In genomic region chr7:116465125-116465524, GRCh38 we compare ENCODE assay signal across 27 cellular contexts. TPM values are rescaled to one million over a fixed set of nuclear protein-coding genes. Genes with fewer than 3 reads are reported as not detected.
A peak's percentile ranks its signal among the peaks of the same experiment; 100 is the strongest.
DNase-seq lines count a peak whose midpoint lies in the region; ATAC-seq and TF ChIP-seq lines count a peak whose summit lies in the region.
"Had no signal": no experiment of that assay in that cellular context is flagged by ENCODE, and none has a peak within 500 bp of the region (broad histone marks: within the 10 kb centered on the region; RNA-seq: fewer than 3 reads in every experiment).

No MANE protein-coding gene starts in this region.

- H3K4me1 Mint-ChIP-seq in stimulated activated memory B cell treated with anti-CD40 and anti-IgM and Interleukin-4, amounts not matched to agents 10 μg/mL and 1 μg/mL and 100 μg/mL, for 72 hours: no peaks in the 10 kb centered on the region
- H3K4me1 Mint-ChIP-seq: activated naive CD8-positive, alpha-beta T cell treated with anti-CD3 and anti-CD28 coated beads, Interleukin-2, amount 50 U/mL, for 24 hours; natural killer cell; stimulated activated effector memory CD8-positive, alpha-beta T cell treated with anti-CD3 and anti-CD28 coated beads, Interleukin-12 subunit alpha, Interleukin-12 subunit beta, amount 100 ng/mL, for 72 hours; T-helper 17 cell had no signal

- no peak for TF ChIP-seq POLR2A in HCT116 (IDR thresholded peaks at IDR 0.05; ENCODE audit: borderline replicate concordance, extremely low read depth, insufficient read depth, insufficient read length)

- H3K79me2 ChIP-seq in HCT116 (ENCODE audit: insufficient read depth, low read length) (peaks cover 16% of the 10 kb centered on the region), fibroblast of lung (ENCODE audit: control insufficient read depth, insufficient read depth, low read length) (no peaks in the 10 kb centered on the region)

- TF ChIP-seq CTCF in HCT116 (IDR thresholded peaks at IDR 0.05 in 2 of 3, conservative IDR thresholded peaks at IDR 0.05 in 1 of 3; ENCODE audit: borderline replicate concordance in 1 of 3, insufficient read depth in 1 of 3, low read depth in 2 of 3, low read length in 2 of 3) (no peak), fibroblast of lung (conservative IDR thresholded peaks at IDR 0.05 in 1 of 2, IDR thresholded peaks at IDR 0.05 in 1 of 2; ENCODE audit: low read depth in 1 of 2, low read length in 2 of 2) (no peak), coronary artery (IDR thresholded peaks at IDR 0.05) (no peak), RWPE1 (conservative IDR thresholded peaks at IDR 0.05; ENCODE audit: low read depth) (no peak)

- H3K27me3 Mint-ChIP-seq in stimulated activated memory B cell treated with anti-CD40 and anti-IgM and Interleukin-4, amounts not matched to agents 10 μg/mL and 1 μg/mL and 100 μg/mL, for 72 hours: no peaks in the 10 kb centered on the region
- H3K27me3 Mint-ChIP-seq: dendritic cell treated with granulocyte-macrophage colony-stimulating factor and Interleukin-4, amounts not matched to agents 40 ng/mL and 50 ng/mL, for 4 days; type B pancreatic cell had no signal

- CTCF ChIA-PET in HCT116 (lab: Charles Lee): interaction anchor here (1.2 to 1.7 kb wide), 2 partner anchors 61 to 124 kb away, joined by 3 to 4 read pairs; no protein-coding TSS in a partner anchor
- CTCF ChIA-PET in RWPE1 (lab: Yijun Ruan, JAX): no interaction called here

- no peak overlapping the region for H3K4me3 Mint-ChIP-seq in stimulated activated memory B cell treated with anti-CD40 and anti-IgM and Interleukin-4, amounts not matched to agents 10 μg/mL and 1 μg/mL and 100 μg/mL, for 72 hours
- H3K4me3 Mint-ChIP-seq: activated naive CD8-positive, alpha-beta T cell treated with anti-CD3 and anti-CD28 coated beads, Interleukin-2, amount 50 U/mL, for 24 hours; dendritic cell treated with granulocyte-macrophage colony-stimulating factor and Interleukin-4, amounts not matched to agents 40 ng/mL and 50 ng/mL, for 4 days; natural killer cell; stimulated activated effector memory CD8-positive, alpha-beta T cell treated with anti-CD3 and anti-CD28 coated beads, Interleukin-12 subunit alpha, Interleukin-12 subunit beta, amount 100 ng/mL, for 72 hours; T-helper 17 cell; type B pancreatic cell had no signal

- peak; percentile 67 for ATAC-seq in HCT116
- no peak for ATAC-seq in stimulated activated memory B cell treated with anti-CD40 and anti-IgM and Interleukin-4, amounts not matched to agents 10 μg/mL and 1 μg/mL and 100 μg/mL, for 72 hours
- ATAC-seq in Right ventricle myocardium inferior: no peak
- ATAC-seq: activated naive CD8-positive, alpha-beta T cell treated with anti-CD3 and anti-CD28 coated beads, Interleukin-2, amount 50 U/mL, for 24 hours; natural killer cell; T-helper 17 cell had no signal

- intact Hi-C loops in HCT116 (cut with micrococcal nuclease): no loop called here
- intact Hi-C loops in Right ventricle myocardium inferior (cut with DNase I): no loop called here

- no peaks in the 10 kb centered on the region for H3K9me2 ChIP-seq in HCT116 (ENCODE audit: insufficient read depth)

- no peaks in the 10 kb centered on the region for H3K36me3 Mint-ChIP-seq in stimulated activated memory B cell treated with anti-CD40 and anti-IgM and Interleukin-4, amounts not matched to agents 10 μg/mL and 1 μg/mL and 100 μg/mL, for 72 hours
- H3K36me3 Mint-ChIP-seq: natural killer cell; stimulated activated effector memory CD8-positive, alpha-beta T cell treated with anti-CD3 and anti-CD28 coated beads, Interleukin-12 subunit alpha, Interleukin-12 subunit beta, amount 100 ng/mL, for 72 hours; type B pancreatic cell had no signal

- H3K27me3 ChIP-seq in HCT116 (ENCODE audit: insufficient read depth, low read length) (no peaks in the 10 kb centered on the region), fibroblast of lung (ENCODE audit: control insufficient read depth, insufficient read depth, low read length) (no peaks in the 10 kb centered on the region)
- H3K27me3 ChIP-seq: esophagus squamous epithelium, heart left ventricle, SJCRH30 had no signal

- RAD21 ChIA-PET in HCT116 (lab: Charles Lee; ENCODE audit: low non-redundant PET in 1 of 2, low total read pairs in 2 of 2, uncharacterized antibody in 2 of 2, unreplicated experiment in 2 of 2): no interaction called here

- H3K36me3 ChIP-seq in HCT116 (ENCODE audit: control insufficient read depth in 1 of 2, insufficient read depth in 2 of 2, low read length in 2 of 2) (peaks cover 0 to 3% of the 10 kb centered on the region in 2 experiments; a peak in 1 of 4 replicates), SK-N-MC (ENCODE audit: insufficient read depth, low read length) (no peaks in the 10 kb centered on the region), fibroblast of lung (ENCODE audit: control insufficient read depth, insufficient read depth, low read length) (no peaks in the 10 kb centered on the region)
- H3K36me3 ChIP-seq: esophagus squamous epithelium, heart left ventricle, SJCRH30 had no signal

- POLR2A ChIA-PET in HCT116 (lab: Charles Lee): interaction anchor here (0.9 to 2.2 kb wide), 4 partner anchors 10 to 61 kb away, joined by 3 to 14 read pairs (median 4); no protein-coding TSS in a partner anchor
- POLR2A ChIA-PET in RWPE1 (lab: Yijun Ruan, JAX; ENCODE audit: low non-redundant PET): no interaction called here

- H3K9me3 Mint-ChIP-seq in stimulated activated memory B cell treated with anti-CD40 and anti-IgM and Interleukin-4, amounts not matched to agents 10 μg/mL and 1 μg/mL and 100 μg/mL, for 72 hours: no peaks in the 10 kb centered on the region
- H3K9me3 Mint-ChIP-seq: activated naive CD8-positive, alpha-beta T cell treated with anti-CD3 and anti-CD28 coated beads, Interleukin-2, amount 50 U/mL, for 24 hours; dendritic cell treated with granulocyte-macrophage colony-stimulating factor and Interleukin-4, amounts not matched to agents 40 ng/mL and 50 ng/mL, for 4 days; natural killer cell; stimulated activated effector memory CD8-positive, alpha-beta T cell treated with anti-CD3 and anti-CD28 coated beads, Interleukin-12 subunit alpha, Interleukin-12 subunit beta, amount 100 ng/mL, for 72 hours; type B pancreatic cell had no signal

- no peak overlapping the region for H3K27ac Mint-ChIP-seq in stimulated activated memory B cell treated with anti-CD40 and anti-IgM and Interleukin-4, amounts not matched to agents 10 μg/mL and 1 μg/mL and 100 μg/mL, for 72 hours
- H3K27ac Mint-ChIP-seq: activated naive CD8-positive, alpha-beta T cell treated with anti-CD3 and anti-CD28 coated beads, Interleukin-2, amount 50 U/mL, for 24 hours; dendritic cell treated with granulocyte-macrophage colony-stimulating factor and Interleukin-4, amounts not matched to agents 40 ng/mL and 50 ng/mL, for 4 days; natural killer cell; stimulated activated effector memory CD8-positive, alpha-beta T cell treated with anti-CD3 and anti-CD28 coated beads, Interleukin-12 subunit alpha, Interleukin-12 subunit beta, amount 100 ng/mL, for 72 hours; T-helper 17 cell; type B pancreatic cell had no signal

- H3K9me3 ChIP-seq in HCT116 (ENCODE audit: control insufficient read depth in 1 of 2, insufficient read depth in 1 of 2, low read depth in 1 of 2, low read length in 2 of 2) (no peaks in the 10 kb centered on the region), SK-N-MC (ENCODE audit: low read depth, low read length) (no peaks in the 10 kb centered on the region), fibroblast of lung (ENCODE audit: control insufficient read depth, insufficient read depth, low read depth, low read length) (no peaks in the 10 kb centered on the region)
- H3K9me3 ChIP-seq: esophagus squamous epithelium, heart left ventricle, SJCRH30 had no signal

- H3K4me2 ChIP-seq in HCT116 (ENCODE audit: low read length) (peak overlapping the region; percentile 43), fibroblast of lung (ENCODE audit: extremely low read depth, insufficient read depth, low read length) (no peak overlapping the region)

- H3K27ac ChIP-seq in HCT116 (ENCODE audit: low read depth, low read length) (peak overlapping the region; percentile 88), SK-N-MC (peak overlapping the region; percentile 100), fibroblast of lung (ENCODE audit: insufficient read depth, low read length) (peak overlapping the region; percentile 14), coronary artery (no peak overlapping the region), RWPE1 (no peak overlapping the region)
- H3K27ac ChIP-seq: esophagus squamous epithelium, SJCRH30 had no signal

- DNase-seq in HCT116 (ENCODE audit: low read depth, low spot score) (no peak), SK-N-MC (ENCODE audit: low read depth, low spot score) (no peak), fibroblast of lung (ENCODE audit: low read depth in 2 of 2) (no peak), coronary artery (ENCODE audit: low spot score) (no peak), Right ventricle myocardium inferior (ENCODE audit: missing footprints) (no peak), RWPE1 (ENCODE audit: low spot score) (no peak)
- DNase-seq: activated CD4-positive, alpha-beta T cell treated with anti-CD3 and anti-CD28 coated beads, Interleukin-2, amount 50 U/mL, for 48 hours; activated naive CD4-positive, alpha-beta T cell; activated naive CD8-positive, alpha-beta T cell treated with anti-CD3 and anti-CD28 coated beads, Interleukin-2, amount 50 U/mL, for 24 hours; activated T-cell treated with anti-CD3 and anti-CD28 coated beads, Interleukin-2, amount 50 U/mL, for 48 hours; central memory CD4-positive, alpha-beta T cell; esophagus squamous epithelium; foreskin melanocyte; GOT3; heart left ventricle; kidney; MV-4-11; natural killer cell; NCI-H1436; NCI-H345; NCI-H69; SJCRH30; T-helper 17 cell had no signal

- H3K9ac ChIP-seq in HCT116 (ENCODE audit: low read length): peak overlapping the region; percentile 49
- peak overlapping the region; percentile 82 for H3K9ac ChIP-seq in SK-N-MC (ENCODE audit: insufficient read length)
- H3K9ac ChIP-seq in fibroblast of lung (ENCODE audit: insufficient read depth, low read length): no peak overlapping the region

- BruUV-seq in HCT116 (replicated peaks; lab: Mats Ljungman, UMichigan): no TSS peak

- H3K4me3 ChIP-seq in HCT116 (replicated peaks in 1 of 2; ENCODE audit: low read depth in 1 of 2, low read length in 2 of 2): no peak overlapping the region
- H3K4me3 ChIP-seq in SK-N-MC: peak overlapping the region; percentile 59
- no peak overlapping the region for H3K4me3 ChIP-seq in fibroblast of lung (replicated peaks in 1 of 4; ENCODE audit: control extremely low read depth in 1 of 4, insufficient read depth in 1 of 4, low read depth in 3 of 4, low read length in 4 of 4)
- H3K4me3 ChIP-seq in coronary artery: no peak overlapping the region
- H3K4me3 ChIP-seq: esophagus squamous epithelium, heart left ventricle, SJCRH30 had no signal

- peaks cover 44 to 88% of the 10 kb centered on the region in 2 experiments for H3K4me1 ChIP-seq in HCT116 (ENCODE audit: control insufficient read depth in 1 of 2, insufficient read depth in 2 of 2, low read length in 2 of 2)
- peaks cover 3% of the 10 kb centered on the region for H3K4me1 ChIP-seq in fibroblast of lung (ENCODE audit: control insufficient read depth, extremely low read depth, insufficient read depth, low read length)
- H3K4me1 ChIP-seq: esophagus squamous epithelium had no signal

- H2AFZ ChIP-seq in HCT116 (ENCODE audit: low read depth, low read length, poor library complexity, severe bottlenecking) (no peak overlapping the region), fibroblast of lung (ENCODE audit: low read length) (no peak overlapping the region)

- H4K20me1 ChIP-seq in HCT116 (ENCODE audit: insufficient read depth) (no peaks in the 10 kb centered on the region), fibroblast of lung (ENCODE audit: control insufficient read depth, extremely low read depth, insufficient read depth, low read length) (no peaks in the 10 kb centered on the region)

- TF ChIP-seq RAD21 in HCT116 (IDR thresholded peaks at IDR 0.05; ENCODE audit: low read depth): no peak

RNA-seq across cellular contexts. Expression of gene CAV2, which starts 34.4 kb away (rescaled TPM):
- total RNA-seq in HCT116 (2021; ENCODE audit: unreplicated experiment): 157 TPM
- polyA plus RNA-seq in HCT116 (2012): 153 and 174 TPM in 2 replicates
- 60.1 and 119 TPM in 2 replicates for total RNA-seq in fibroblast of lung
- 217 and 288 TPM in 2 replicates for polyA plus RNA-seq in fibroblast of lung
- polyA plus RNA-seq in fibroblast of lung (2012): 118 and 133 TPM in 2 replicates
- 162 and 212 TPM in 2 replicates for polyA minus RNA-seq in fibroblast of lung (ENCODE audit: low replicate concordance)
- total RNA-seq in Right ventricle myocardium inferior: 239 TPM

RNA-seq across cellular contexts. Expression of gene CAV1, which starts 59.7 kb away (rescaled TPM):
- total RNA-seq in HCT116 (2021; ENCODE audit: unreplicated experiment) (298 TPM), fibroblast of lung (174 and 461 TPM in 2 replicates), Right ventricle myocardium inferior (387 TPM)
- polyA plus RNA-seq in HCT116 (2012): 358 and 529 TPM in 2 replicates
- polyA plus RNA-seq in fibroblast of lung: 1,245 and 1,327 TPM in 2 replicates
- polyA plus RNA-seq in fibroblast of lung (2012): 881 and 940 TPM in 2 replicates
- polyA minus RNA-seq in fibroblast of lung (ENCODE audit: low replicate concordance): 3,025 and 3,345 TPM in 2 replicates
- total RNA-seq: natural killer cell had no signal

Comparison
In these comparisons a context has a peak if more than half of its experiments do, and no peak if none do; other contexts are left out.
1. H3K27ac ChIP-seq: peak in HCT116 (single experiment), SK-N-MC (single experiment) and fibroblast of lung (single experiment); none in coronary artery (0 of 2) and RWPE1 (single experiment).